ENCODE assay signal across 8 cellular contexts in genomic region chr1:192559115-192560006, GRCh38. TPM values are rescaled to one million over a fixed set of nuclear protein-coding genes. Genes with fewer than 3 reads are reported as not detected.
DNase-seq lines count a peak whose midpoint lies in the region; ATAC-seq and TF ChIP-seq lines count a peak whose summit lies in the region.

No MANE protein-coding gene starts in this region.

- no peak for TF ChIP-seq CTCF in AG09319 (IDR thresholded peaks at IDR 0.05; ENCODE audit: low read depth, low read length)
- no peak for TF ChIP-seq CTCF in GM10248 (IDR thresholded peaks at IDR 0.05; ENCODE audit: control extremely low read depth, extremely low read depth, low read depth, missing control alignments)

- ATAC-seq in GM19438 (IDR thresholded peaks at IDR 0.05; ENCODE audit: low read depth, unreplicated experiment) (peak; percentile 63), HG03571 (IDR thresholded peaks at IDR 0.05; ENCODE audit: unreplicated experiment) (peak; percentile 73), HG02970 (IDR thresholded peaks at IDR 0.05; ENCODE audit: low FRiP score, unreplicated experiment) (no peak)

- POLR2A ChIA-PET in GM10248 (lab: Yijun Ruan, JAX) = no interaction called here

- peak; percentile 69 for DNase-seq in AG09319 (ENCODE audit: extremely low read depth, low read depth)
- peak; percentile 62 for DNase-seq in brain pericyte (ENCODE audit: low read depth, low spot score)
- peak; percentile 86 for DNase-seq in renal cortical epithelial cell (ENCODE audit: low read depth)
- no peak for DNase-seq in GM10248 (ENCODE audit: extremely low spot score)
- no peak for DNase-seq in NCI-H1105 (lab: John Stamatoyannopoulos, UW)

- CTCF ChIA-PET in GM10248 (lab: Yijun Ruan, JAX) = interaction anchor here (1.0 to 1.3 kb wide), 4 partner anchors 9 to 49 kb away, joined by 3 to 5 read pairs (median 3); no protein-coding TSS in a partner anchor

RNA-seq across cellular contexts. Expression of gene RGS1, which starts 16.2 kb away (rescaled TPM):
- not detected in 2 replicates for total RNA-seq in renal cortical epithelial cell

Comparison
In these comparisons a context has a peak if more than half of its experiments do, and no peak if none do; other contexts are left out.
1. DNase-seq: peak in AG09319 (single experiment), brain pericyte (single experiment) and renal cortical epithelial cell (single experiment); none in GM10248 (single experiment) and NCI-H1105 (single experiment).